ENCODE assay signal across 22 cellular contexts in genomic region chr16:89272631-89273030, GRCh38. TPM values are rescaled to one million over a fixed set of nuclear protein-coding genes. Genes with fewer than 3 reads are reported as not detected.
DNase-seq lines count a peak whose midpoint lies in the region; ATAC-seq, FAIRE-seq and TF ChIP-seq lines count a peak whose summit lies in the region.
"Had no signal": no experiment of that assay in that cellular context is flagged by ENCODE, and none has a peak within 500 bp of the region (broad histone marks: within the 10 kb centered on the region; RNA-seq: fewer than 3 reads in every experiment).

No MANE protein-coding gene starts in this region.

- TF ChIP-seq CTCF in K562 (IDR thresholded peaks at IDR 0.05 in 2 of 3, conservative IDR thresholded peaks at IDR 0.05 in 1 of 3; ENCODE audit: insufficient read depth in 2 of 3, low read depth in 1 of 3, low read length in 3 of 3), result no peak

- no peak overlapping the region for H3K4me3 ChIP-seq in BLaER1
- H3K4me3 ChIP-seq in K562, result no peak overlapping the region
- H3K4me3 ChIP-seq: GM23338 had no signal

- no peaks in the 10 kb centered on the region for H3K27me3 Mint-ChIP-seq in activated T-cell treated with anti-CD3 and anti-CD28 coated beads, Interleukin-2, amount 50 U/mL, for 72 hours (ENCODE audit: low read depth)
- H3K27me3 Mint-ChIP-seq: B cell; CD4-positive, alpha-beta memory T cell had no signal

- H3K4me2 ChIP-seq in BLaER1 (peak overlapping the region; percentile 91; the same call in 1 of the 2 replicates), K562 (ENCODE audit: insufficient read depth, low read length) (no peak overlapping the region)
- H3K4me2 ChIP-seq: GM23338 had no signal

- no peak overlapping the region for H3K9ac ChIP-seq in BLaER1
- H3K9ac ChIP-seq in K562 (ENCODE audit: insufficient read depth in 1 of 2, low read depth in 2 of 2, low read length in 2 of 2), result no peak overlapping the region

- in situ Hi-C loops in K562 (cut with MboI), result no loop called here

- no peaks in the 10 kb centered on the region; the same call in 1 of the 3 replicates for H3K79me2 ChIP-seq in K562 (ENCODE audit: control insufficient read depth, insufficient read depth, low read length)

- DNase-seq in activated T-cell treated with anti-CD3 and anti-CD28 coated beads, Interleukin-2, amount 50 U/mL, for 72 hours, result no peak
- DNase-seq in activated T-cell treated with anti-CD3 and anti-CD28 coated beads, Interleukin-2, amount 50 U/mL, for 1 hour, result no peak
- DNase-seq in K562 (ENCODE audit: extremely low read depth in 1 of 4, low spot score in 3 of 4), result no peak
- DNase-seq in RCC 7860 (ENCODE audit: low spot score), result no peak
- DNase-seq: C1 segment of cervical spinal cord; Calu3; CD4-positive, alpha-beta memory T cell; COR-L47; DMS53; DMS79 treated with DMSO at 0.1 percent for 48 hours; GF-D8; H9; HFFc6 had no signal

- no peaks in the 10 kb centered on the region for H3K4me1 Mint-ChIP-seq in activated T-cell treated with anti-CD3 and anti-CD28 coated beads, Interleukin-2, amount 50 U/mL, for 72 hours (ENCODE audit: low read depth)
- H3K4me1 Mint-ChIP-seq: B cell, GM23338, H9 had no signal

- TF ChIP-seq POLR2A in K562 (conservative IDR thresholded peaks at IDR 0.05), result no peak

- H3K4me1 ChIP-seq in BLaER1 (peaks cover 81% of the 10 kb centered on the region), K562 (replicated peaks in 1 of 2; ENCODE audit: control insufficient read depth in 2 of 2, insufficient read depth in 2 of 2, low read length in 2 of 2) (peaks cover 0 to 28% of the 10 kb centered on the region in 2 experiments; a peak in 1 of 5 replicates)

- H3K27ac ChIP-seq in BLaER1 (no peak overlapping the region), K562 (ENCODE audit: extremely low read depth, low read depth, low read length) (no peak overlapping the region)
- H3K27ac ChIP-seq: 22Rv1 had no signal

- 91% methylated on average over 6 of the region's 6 CpGs for WGBS in K562 (ENCODE audit: insufficient coverage, low coverage, missing lambda C conversion rate)

- H2AFZ ChIP-seq in K562 (ENCODE audit: low read depth, low read length), result no peak overlapping the region
- H2AFZ ChIP-seq: GM23338 had no signal

- BruUV-seq in K562 (replicated peaks; lab: Mats Ljungman, UMichigan), result no TSS peak

- H3K27me3 ChIP-seq in BLaER1 (no peaks in the 10 kb centered on the region), K562 (ENCODE audit: control insufficient read depth in 2 of 2, insufficient read depth in 2 of 2, low read length in 2 of 2) (no peaks in the 10 kb centered on the region)

- CTCF ChIA-PET in K562 (lab: Yijun Ruan, JAX; ENCODE audit: low intra/inter-chr PET ratio), result interaction anchor here (0.7 kb wide), 1 partner anchor 44 kb away, joined by 3 read pairs; no protein-coding TSS in a partner anchor

- TF ChIP-seq RAD21 in K562 (CRISPR knock-in tag; conservative IDR thresholded peaks at IDR 0.05 in 1 of 2, IDR thresholded peaks at IDR 0.05 in 1 of 2), result no peak

- H3K9me3 ChIP-seq in BLaER1 (no peaks in the 10 kb centered on the region), K562 (replicated peaks; ENCODE audit: control insufficient read depth, insufficient read depth, low read depth, low read length) (no peaks in the 10 kb centered on the region)

- intact Hi-C loops in K562 (cut with micrococcal nuclease), result no loop called here

- no peaks in the 10 kb centered on the region for H3K9me3 Mint-ChIP-seq in activated T-cell treated with anti-CD3 and anti-CD28 coated beads, Interleukin-2, amount 50 U/mL, for 72 hours
- H3K9me3 Mint-ChIP-seq: GM23338, H9, HFFc6 had no signal

- POLR2A ChIA-PET in K562 (lab: Yijun Ruan, JAX), result interaction anchor here (1.8 kb wide), 1 partner anchor 9 kb away, joined by 5 read pairs; no protein-coding TSS in a partner anchor

- TF ChIP-seq EP300 in K562 (IDR thresholded peaks at IDR 0.05; ENCODE audit: low read length), result no peak

- peak overlapping the region; percentile 60 for H3K27ac Mint-ChIP-seq in activated T-cell treated with anti-CD3 and anti-CD28 coated beads, Interleukin-2, amount 50 U/mL, for 72 hours
- H3K27ac Mint-ChIP-seq: B cell, GM23338, H9, HFFc6 had no signal

- H4K20me1 ChIP-seq in BLaER1 (peaks cover 87% of the 10 kb centered on the region), K562 (replicated peaks; ENCODE audit: control insufficient read depth, insufficient read depth, low read length) (no peaks in the 10 kb centered on the region)

- no peak overlapping the region for H3K4me3 Mint-ChIP-seq in activated T-cell treated with anti-CD3 and anti-CD28 coated beads, Interleukin-2, amount 50 U/mL, for 72 hours
- H3K4me3 Mint-ChIP-seq: B cell; CD4-positive, alpha-beta memory T cell; GM23338; H9; HFFc6 had no signal

- FAIRE-seq in K562 (lab: Jason Lieb, UNC) (no peak), RCC 7860 (lab: Jason Lieb, UNC) (no peak)
- FAIRE-seq: A204.1, GM12891, GM18507 had no signal

- peaks cover 80% of the 10 kb centered on the region for H3K36me3 ChIP-seq in BLaER1
- H3K36me3 ChIP-seq in K562 (ENCODE audit: control insufficient read depth, insufficient read depth, low read length), result peaks cover 88% of the 10 kb centered on the region

- no peak for ATAC-seq in activated T-cell treated with anti-CD3 and anti-CD28 coated beads, Interleukin-2, amount 50 U/mL, for 72 hours (replicated peaks in 1 of 2)
- ATAC-seq in K562 (no peak), SK-N-SH treated with all-trans-retinoic acid at 6 μM for 48 hours (no peak)
- ATAC-seq: GM23338, HCT116 had no signal

- H3K9me1 ChIP-seq in K562 (ENCODE audit: control insufficient read depth, insufficient read depth, low read length), result peaks cover 3% of the 10 kb centered on the region

- H3K36me3 Mint-ChIP-seq in activated T-cell treated with anti-CD3 and anti-CD28 coated beads, Interleukin-2, amount 50 U/mL, for 72 hours (ENCODE audit: insufficient read depth in 2 of 2), result peaks cover 9 to 32% of the 10 kb centered on the region in 2 donors

TF ChIP-seq in K562, 482 proteins besides CTCF, POLR2A, EP300 and RAD21:
- TF ChIP-seq ZNF146 (CRISPR knock-in tag; IDR thresholded peaks at IDR 0.05; ENCODE audit: unreplicated experiment) (peak; percentile 65), POLR2AphosphoS2 (IDR thresholded peaks at IDR 0.05; ENCODE audit: low read length) (no peak)

TF ChIP-seq in SK-N-SH treated with all-trans-retinoic acid at 6 μM for 48 hours, 23 proteins besides CTCF, POLR2A, EP300 and RAD21:
- no peak for TF ChIP-seq ZNF70 (CRISPR knock-in tag; IDR thresholded peaks at IDR 0.05)

RNA-seq across cellular contexts. Expression of gene ZNF778, which starts 55.1 kb away (rescaled TPM):
- total RNA-seq in activated T-cell treated with anti-CD3 and anti-CD28 coated beads, Interleukin-2, amount 50 U/mL, for 72 hours, result 10 to 100 TPM in 1 of 2 donors, 1 to 10 TPM in 1; 7.2 to 10.9 TPM
- 47.1 and 61.9 TPM in 2 replicates for total RNA-seq in K562 (2011; cell fraction: chromatin; rRNA removed; ENCODE audit: low replicate concordance)
- 22.5 and 24.7 TPM in 2 replicates for total RNA-seq in K562 (2011; cell fraction: nucleolus; rRNA removed)
- total RNA-seq in K562 (2011; cell fraction: nucleoplasm; rRNA removed), result 21.5 and 25.0 TPM in 2 replicates
- total RNA-seq in K562 (2014; rRNA removed) (18.3 and 26.8 TPM in 2 replicates), K562 (2014; rRNA removed; fragmentation: Illumina TruSeq; extraction: Trizol) (7.4 and 8.2 TPM in 2 replicates), K562 (2015; rRNA removed; fragmentation: Illumina TruSeq; extraction: Trizol) (6.4 and 7.5 TPM in 2 replicates), K562 (2021) (12.4 and 14.3 TPM in 2 replicates)
- polyA plus RNA-seq in K562 (2011; rRNA removed) (6.9 and 9.7 TPM in 2 replicates), K562 (2014; fragmentation: Illumina TruSeq; extraction: Trizol) (7.4 and 7.5 TPM in 2 replicates), K562 (2014; fragmentation: Nextera tagmentation; extraction: Ambion mirVana) (under 1 TPM; 0.70 to 0.80 TPM), K562 (2014; rRNA removed) (33.9 and 60.6 TPM in 2 replicates)
- polyA plus RNA-seq in K562 (2011; cell fraction: cytosol; rRNA removed), result 5.1 and 5.2 TPM in 2 replicates
- 12.6 and 18.5 TPM in 2 replicates for polyA plus RNA-seq in K562 (2011; cell fraction: nucleus; rRNA removed)
- polyA plus RNA-seq in K562 (2012), result 6.3 and 7.9 TPM in 2 replicates
- polyA minus RNA-seq in K562 (2011; rRNA and poly(A)+ RNA removed), result 16.9 and 19.1 TPM in 2 replicates
- 7.0 and 9.8 TPM in 2 replicates for polyA minus RNA-seq in K562 (2011; cell fraction: cytosol; rRNA and poly(A)+ RNA removed)
- 9.3 and 12.1 TPM in 2 replicates for polyA minus RNA-seq in K562 (2011; cell fraction: nucleus; rRNA and poly(A)+ RNA removed)
